23 cellular contexts compared by ENCODE assay signal in genomic region chr21:25827513-25827912, GRCh38.
DNase-seq lines count a peak whose midpoint lies in the region; ATAC-seq, FAIRE-seq and TF ChIP-seq lines count a peak whose summit lies in the region.
"Had no signal": no experiment of that assay in that cellular context is flagged by ENCODE, and none has a peak within 500 bp of the region (broad histone marks: within the 10 kb centered on the region; RNA-seq: fewer than 3 reads in every experiment).

No MANE protein-coding gene starts in this region.

- FAIRE-seq in endothelial cell of umbilical vein (lab: Jason Lieb, UNC): peak; percentile 12
- FAIRE-seq: A549, G401.6, GM12891, GM19239 had no signal

- H3K4me3 Mint-ChIP-seq in GM23338 (no peak overlapping the region), nephron (no peak overlapping the region)
- no peak overlapping the region for H3K4me3 Mint-ChIP-seq in naive thymus-derived CD4-positive, alpha-beta T cell
- H3K4me3 Mint-ChIP-seq: B cell; CD4-positive, alpha-beta T cell; CD8-positive, alpha-beta memory T cell had no signal

- H3F3A ChIP-seq in GM23338 (replicated peaks; ENCODE audit: low read depth): no peaks in the 10 kb centered on the region

- no peaks in the 10 kb centered on the region for H3K27me3 ChIP-seq in GM23338 (ENCODE audit: insufficient read depth)
- H3K27me3 ChIP-seq in endothelial cell of umbilical vein (ENCODE audit: control insufficient read depth in 2 of 2, insufficient read depth in 2 of 2, low read length in 2 of 2): no peaks in the 10 kb centered on the region
- H3K27me3 ChIP-seq in rectal smooth muscle tissue (ENCODE audit: control insufficient read depth, insufficient read depth, low read length): no peaks in the 10 kb centered on the region
- H3K27me3 ChIP-seq in naive thymus-derived CD4-positive, alpha-beta T cell (ENCODE audit: control insufficient read depth in 2 of 2, insufficient read depth in 2 of 2, low read length in 2 of 2): no peaks in the 10 kb centered on the region
- H3K27me3 ChIP-seq: BLaER1 treated with 17β-estradiol and CSF1 and Interleukin-3, amounts not matched to agents 10 nM and 100 nM had no signal

- BruUV-seq in endothelial cell of umbilical vein (replicated peaks; lab: Mats Ljungman, UMichigan): no TSS peak

- H3K4me3 ChIP-seq in GM23338 (no peak overlapping the region), endothelial cell of umbilical vein (replicated peaks in 1 of 3; ENCODE audit: insufficient read depth in 1 of 3, low read depth in 1 of 3, low read length in 3 of 3) (no peak overlapping the region), rectal smooth muscle tissue (ENCODE audit: low read length) (no peak overlapping the region)
- no peak overlapping the region for H3K4me3 ChIP-seq in naive thymus-derived CD4-positive, alpha-beta T cell (ENCODE audit: low read length)
- H3K4me3 ChIP-seq: A549; BLaER1 treated with 17β-estradiol and CSF1 and Interleukin-3, amounts not matched to agents 10 nM and 100 nM had no signal

- H3K9me3 Mint-ChIP-seq in GM23338 (peaks cover under 1% of the 10 kb centered on the region; the same call in 1 of the 3 replicates), nephron (no peaks in the 10 kb centered on the region)
- H3K9me3 Mint-ChIP-seq in naive thymus-derived CD4-positive, alpha-beta T cell: peaks cover 0 to 2% (median 0%) of the 10 kb centered on the region in 11 donors
- H3K9me3 Mint-ChIP-seq: CD4-positive, alpha-beta T cell; CD8-positive, alpha-beta memory T cell had no signal

- no peaks in the 10 kb centered on the region for H3K79me2 ChIP-seq in GM23338 (replicated peaks; ENCODE audit: insufficient read depth)
- H3K79me2 ChIP-seq in endothelial cell of umbilical vein (ENCODE audit: control insufficient read depth, insufficient read depth, low read length): no peaks in the 10 kb centered on the region

- H3K9me2 ChIP-seq in GM23338 (ENCODE audit: insufficient read depth): no peaks in the 10 kb centered on the region; the same call in 1 of the 2 replicates

- dilution Hi-C loops in endothelial cell of umbilical vein (cut with MboI; ENCODE audit: extremely low pct_ligation_motif_present, low sequenced_read_pairs): no loop called here

- H3K27ac ChIP-seq in GM23338 (ENCODE audit: low read depth) (no peak overlapping the region), endothelial cell of umbilical vein (ENCODE audit: insufficient read depth, low read depth, low read length) (no peak overlapping the region), rectal smooth muscle tissue (ENCODE audit: low read depth, low read length) (peak overlapping the region; percentile 17)
- H3K27ac ChIP-seq in naive thymus-derived CD4-positive, alpha-beta T cell (ENCODE audit: low read depth, low read length): no peak overlapping the region
- H3K27ac ChIP-seq: 22Rv1; A549; BLaER1 treated with 17β-estradiol and CSF1 and Interleukin-3, amounts not matched to agents 10 nM and 100 nM; C4-2B had no signal

- H2AFZ ChIP-seq in GM23338: 0 out of 2 replicates have a peak overlapping the region, but pooled peaks have one; percentile 7
- H2AFZ ChIP-seq in endothelial cell of umbilical vein (ENCODE audit: low read depth, low read length): no peak overlapping the region

- H3K36me3 Mint-ChIP-seq in GM23338 (ENCODE audit: low read depth) (no peaks in the 10 kb centered on the region), nephron (ENCODE audit: low read depth) (no peaks in the 10 kb centered on the region)
- no peaks in the 10 kb centered on the region for H3K36me3 Mint-ChIP-seq in naive thymus-derived CD4-positive, alpha-beta T cell
- H3K36me3 Mint-ChIP-seq: CD8-positive, alpha-beta memory T cell had no signal

- no peak overlapping the region for H3K4me2 ChIP-seq in GM23338
- no peak overlapping the region for H3K4me2 ChIP-seq in endothelial cell of umbilical vein (ENCODE audit: insufficient read depth, low read length)
- H3K4me2 ChIP-seq: A549; BLaER1 treated with 17β-estradiol and CSF1 and Interleukin-3, amounts not matched to agents 10 nM and 100 nM had no signal

- TF ChIP-seq CTCF in GM23338 (conservative IDR thresholded peaks at IDR 0.05; ENCODE audit: low read depth in 2 of 2) (no peak), endothelial cell of umbilical vein (IDR thresholded peaks at IDR 0.05; ENCODE audit: extremely low read depth in 1 of 2, insufficient read depth in 1 of 2, low read depth in 1 of 2, low read length in 2 of 2) (no peak), nephron (IDR thresholded peaks at IDR 0.05; ENCODE audit: unreplicated experiment in 3 of 3) (no peak)

- CTCF ChIA-PET in endothelial cell of umbilical vein (lab: Charles Lee): no interaction called here
- CTCF ChIA-PET in naive thymus-derived CD4-positive, alpha-beta T cell (lab: Charles Lee): no interaction called here

- ATAC-seq in GM23338: no peak
- no peak for ATAC-seq in naive thymus-derived CD4-positive, alpha-beta T cell
- ATAC-seq in GM21423 (IDR thresholded peaks at IDR 0.05; ENCODE audit: unreplicated experiment): no peak
- ATAC-seq in GM21528 (IDR thresholded peaks at IDR 0.05; ENCODE audit: low FRiP score, unreplicated experiment): no peak
- ATAC-seq: A549 had no signal

- no peaks in the 10 kb centered on the region for H3K36me3 ChIP-seq in GM23338 (ENCODE audit: insufficient read depth)
- no peaks in the 10 kb centered on the region for H3K36me3 ChIP-seq in endothelial cell of umbilical vein (ENCODE audit: control insufficient read depth in 2 of 2, extremely low read depth in 1 of 2, insufficient read depth in 2 of 2, low read length in 2 of 2)
- H3K36me3 ChIP-seq in rectal smooth muscle tissue (ENCODE audit: control insufficient read depth, insufficient read depth, low read length): no peaks in the 10 kb centered on the region
- H3K36me3 ChIP-seq in naive thymus-derived CD4-positive, alpha-beta T cell (ENCODE audit: control insufficient read depth in 2 of 3, insufficient read depth in 3 of 3, low read length in 3 of 3): no peaks in the 10 kb centered on the region
- H3K36me3 ChIP-seq: BLaER1 treated with 17β-estradiol and CSF1 and Interleukin-3, amounts not matched to agents 10 nM and 100 nM had no signal

- H3K9ac ChIP-seq in endothelial cell of umbilical vein (replicated peaks; ENCODE audit: extremely low read depth, insufficient read depth, low read length): no peak overlapping the region
- no peak overlapping the region for H3K9ac ChIP-seq in rectal smooth muscle tissue (ENCODE audit: low read length)
- H3K9ac ChIP-seq: BLaER1 treated with 17β-estradiol and CSF1 and Interleukin-3, amounts not matched to agents 10 nM and 100 nM had no signal

- POLR2A ChIA-PET in endothelial cell of umbilical vein (lab: Charles Lee): no interaction called here
- POLR2A ChIA-PET in naive thymus-derived CD4-positive, alpha-beta T cell (lab: Charles Lee): no interaction called here

- H3K27ac Mint-ChIP-seq in GM23338 (no peak overlapping the region), nephron (peak overlapping the region; percentile 44 to 84 (median 83))
- no peak overlapping the region for H3K27ac Mint-ChIP-seq in naive thymus-derived CD4-positive, alpha-beta T cell
- H3K27ac Mint-ChIP-seq: B cell; CD4-positive, alpha-beta T cell; CD8-positive, alpha-beta memory T cell had no signal

- H3K4me1 ChIP-seq in GM23338 (ENCODE audit: insufficient read depth): no peaks in the 10 kb centered on the region
- no peaks in the 10 kb centered on the region for H3K4me1 ChIP-seq in endothelial cell of umbilical vein (ENCODE audit: control insufficient read depth, extremely low read depth, insufficient read depth, low read length)
- no peaks in the 10 kb centered on the region for H3K4me1 ChIP-seq in rectal smooth muscle tissue (ENCODE audit: control insufficient read depth, insufficient read depth, low read length)
- no peaks in the 10 kb centered on the region for H3K4me1 ChIP-seq in naive thymus-derived CD4-positive, alpha-beta T cell (ENCODE audit: control insufficient read depth in 2 of 2, insufficient read depth in 2 of 2, low read length in 2 of 2)
- H3K4me1 ChIP-seq: A549 had no signal

- H3K9me1 ChIP-seq in endothelial cell of umbilical vein (replicated peaks; ENCODE audit: control insufficient read depth, extremely low read depth, insufficient read depth, low read length): no peaks in the 10 kb centered on the region

- no peaks in the 10 kb centered on the region for H4K20me1 ChIP-seq in GM23338 (replicated peaks; ENCODE audit: insufficient read depth)
- no peaks in the 10 kb centered on the region for H4K20me1 ChIP-seq in endothelial cell of umbilical vein (replicated peaks; ENCODE audit: control insufficient read depth, extremely low read depth, insufficient read depth, low read length)
- H4K20me1 ChIP-seq: BLaER1 treated with 17β-estradiol and CSF1 and Interleukin-3, amounts not matched to agents 10 nM and 100 nM had no signal

- H3K4me1 Mint-ChIP-seq in GM23338: no peaks in the 10 kb centered on the region
- peaks cover 17% of the 10 kb centered on the region for H3K4me1 Mint-ChIP-seq in nephron
- peaks cover 0 to 2% (median 0%) of the 10 kb centered on the region in 7 donors for H3K4me1 Mint-ChIP-seq in naive thymus-derived CD4-positive, alpha-beta T cell

- DNase-seq in GM23338 (ENCODE audit: low spot score): no peak
- DNase-seq in endothelial cell of umbilical vein (ENCODE audit: low read depth, low spot score): no peak
- no peak for DNase-seq in activated T-cell treated with anti-CD3 and anti-CD28 coated beads, Interleukin-2, amount 50 U/mL, for 1 hour
- no peak for DNase-seq in naive thymus-derived CD4-positive, alpha-beta T cell
- DNase-seq: AML-193; CD4-positive, alpha-beta T cell; CD8-positive, alpha-beta memory T cell; COR-L47; DMS 273 treated with DMSO at 0.1 percent for 48 hours; DMS79 treated with DMSO at 0.1 percent for 48 hours; GF-D8 had no signal

- TF ChIP-seq POLR2A in endothelial cell of umbilical vein (IDR thresholded peaks at IDR 0.05; ENCODE audit: low read depth, low read length): no peak

- H3K9me3 ChIP-seq in endothelial cell of umbilical vein (replicated peaks; ENCODE audit: control insufficient read depth, insufficient read depth, low read length): no peaks in the 10 kb centered on the region
- no peaks in the 10 kb centered on the region for H3K9me3 ChIP-seq in naive thymus-derived CD4-positive, alpha-beta T cell (ENCODE audit: control insufficient read depth in 2 of 3, low read length in 3 of 3)
- H3K9me3 ChIP-seq: A549 had no signal

- intact Hi-C loops in endothelial cell of umbilical vein (cut with micrococcal nuclease): no loop called here
- intact Hi-C loops in naive thymus-derived CD4-positive, alpha-beta T cell (cut with micrococcal nuclease): no loop called here

- peaks cover 2% of the 10 kb centered on the region for H3K27me3 Mint-ChIP-seq in GM23338 (ENCODE audit: insufficient read depth, low read depth, poor library complexity)
- no peaks in the 10 kb centered on the region for H3K27me3 Mint-ChIP-seq in nephron (ENCODE audit: low read depth)
- peaks cover 0 to 11% (median 5%) of the 10 kb centered on the region in 5 donors for H3K27me3 Mint-ChIP-seq in naive thymus-derived CD4-positive, alpha-beta T cell

TF ChIP-seq in GM23338, 12 proteins besides CTCF, POLR2A, EP300 and RAD21 (continues in another document):
- no peak for TF ChIP-seq JUNB (IDR thresholded peaks at IDR 0.05; ENCODE audit: unreplicated experiment)
- TF ChIP-seq STAT1 (IDR thresholded peaks at IDR 0.05; ENCODE audit: unreplicated experiment): no peak

TF ChIP-seq in endothelial cell of umbilical vein, 7 proteins besides CTCF, POLR2A, EP300 and RAD21 (continues in another document):
- TF ChIP-seq MYC (IDR thresholded peaks at IDR 0.05; ENCODE audit: low read depth, low read length) (no peak), FOS (IDR thresholded peaks at IDR 0.05; ENCODE audit: borderline replicate concordance, insufficient read depth, low read length) (no peak)

Comparison
In these comparisons a context has a peak if more than half of its experiments do, and no peak if none do; other contexts are left out.
1. H3K27ac Mint-ChIP-seq: peak in nephron (3 of 3); none in GM23338 (single experiment) and naive thymus-derived CD4-positive, alpha-beta T cell (0 of 9).